In the genomic region with DNA sequence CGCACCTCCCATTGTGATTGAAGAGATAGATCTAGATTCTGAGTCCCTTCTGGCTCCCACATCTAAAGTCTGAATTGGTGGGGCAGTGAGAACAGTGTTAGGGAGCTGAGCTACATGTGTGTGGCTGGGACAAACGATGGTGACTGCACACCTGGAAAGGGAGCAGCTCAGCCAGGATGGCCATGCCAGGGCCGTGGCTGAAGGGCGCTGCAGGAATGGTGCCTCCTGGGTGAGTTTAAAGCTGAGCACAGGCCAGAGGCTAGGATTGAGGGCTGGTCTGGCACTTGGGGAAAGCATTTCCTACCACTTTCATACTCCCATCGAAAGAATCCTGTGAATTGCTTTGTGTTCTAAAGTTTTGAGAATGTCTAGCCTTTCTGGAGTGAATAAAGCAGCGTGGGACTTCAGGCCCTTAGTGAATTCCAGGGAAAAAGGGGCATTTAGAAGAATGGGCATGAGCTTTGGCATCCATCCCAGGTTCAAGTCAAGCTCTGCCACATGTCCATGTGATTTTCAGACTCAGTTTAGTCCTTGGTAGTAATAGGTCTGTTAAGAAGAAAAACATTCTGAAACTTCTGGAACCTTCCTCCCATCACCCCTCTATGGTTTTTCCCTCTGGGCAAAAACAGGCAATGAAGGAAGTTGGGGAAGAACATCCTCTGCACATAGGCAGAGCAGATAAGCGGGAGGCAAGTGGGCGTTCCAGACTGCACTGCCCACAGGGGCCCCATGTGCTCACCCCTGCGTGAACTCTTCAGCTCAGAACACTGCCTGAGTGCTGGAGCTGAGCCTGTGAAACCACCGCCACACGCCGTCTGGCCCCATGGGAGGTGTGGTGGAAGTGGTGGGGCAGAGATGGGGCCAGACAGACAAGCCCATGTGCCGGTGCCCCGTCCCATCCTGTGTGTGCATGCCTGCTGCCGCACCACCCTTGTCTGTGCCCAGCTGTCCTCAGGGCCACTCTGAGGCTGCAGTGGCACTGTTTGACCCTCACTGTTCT, we compare ENCODE assay signal across 8 cellular contexts. TPM values are rescaled to one million over a fixed set of nuclear protein-coding genes. Genes with fewer than 3 reads are reported as not detected.
A peak's percentile ranks its signal among the peaks of the same experiment; 100 is the strongest.
DNase-seq lines count a peak whose midpoint lies in the region; ATAC-seq lines count a peak whose summit lies in the region.
"Had no signal": no experiment of that assay in that cellular context is flagged by ENCODE, and none has a peak within 500 bp of the region (broad histone marks: within the 10 kb centered on the region; RNA-seq: fewer than 3 reads in every experiment).

No MANE protein-coding gene starts in this region.

- H2AK5ac ChIP-seq in mesenchymal stem cell (ENCODE audit: low read length, severe bottlenecking), result no peak overlapping the region

- H3K4me3 ChIP-seq in mesenchymal stem cell (ENCODE audit: insufficient read depth in 1 of 2, low read depth in 1 of 2, low read length in 2 of 2), result peak overlapping the region in 1 of 2 experiments; percentile 15

- H3K36me3 ChIP-seq in mesenchymal stem cell (ENCODE audit: control insufficient read depth in 1 of 2, insufficient read depth in 2 of 2, low read depth in 1 of 2, low read length in 2 of 2), result peaks cover 78 to 100% of the 10 kb centered on the region in 2 experiments

- no peak overlapping the region for H3K4ac ChIP-seq in mesenchymal stem cell (ENCODE audit: low read depth in 1 of 2, low read length in 2 of 2)

- H2AFZ ChIP-seq in mesenchymal stem cell (ENCODE audit: low read depth, low read length), result no peak overlapping the region

- peaks cover 4% of the 10 kb centered on the region for H3K4me1 ChIP-seq in mesenchymal stem cell (ENCODE audit: control insufficient read depth, insufficient read depth, low read depth, low read length)

- no peaks in the 10 kb centered on the region for H3K9me3 ChIP-seq in mesenchymal stem cell (ENCODE audit: control insufficient read depth, low read length)

- H3K27ac ChIP-seq in mesenchymal stem cell (ENCODE audit: low read length, poor library complexity, severe bottlenecking), result no peak overlapping the region

- no peak overlapping the region for H2BK15ac ChIP-seq in mesenchymal stem cell (ENCODE audit: low read depth, poor library complexity, severe bottlenecking)

- H3K9ac ChIP-seq in mesenchymal stem cell (ENCODE audit: low read length), result no peak overlapping the region

- H4K8ac ChIP-seq in mesenchymal stem cell (ENCODE audit: low read length), result no peak overlapping the region

- H3K14ac ChIP-seq in mesenchymal stem cell (ENCODE audit: low read length in 2 of 2), result no peak overlapping the region

- H2BK5ac ChIP-seq in mesenchymal stem cell (ENCODE audit: low read depth, low read length, poor library complexity, severe bottlenecking), result no peak overlapping the region

- no peaks in the 10 kb centered on the region for H3K79me1 ChIP-seq in mesenchymal stem cell (replicated peaks; ENCODE audit: low read length, poor library complexity, severe bottlenecking)

- no peaks in the 10 kb centered on the region for H3K27me3 ChIP-seq in mesenchymal stem cell (ENCODE audit: control insufficient read depth in 1 of 2, insufficient read depth in 1 of 2, low read length in 2 of 2)

- DNase-seq in mesenchymal stem cell (no peak), NCI-H1048 (lab: John Stamatoyannopoulos, UW) (no peak), dermis blood vessel endothelial cell (no peak), RKO (ENCODE audit: low spot score) (no peak)
- DNase-seq: activated naive CD8-positive, alpha-beta T cell treated with anti-CD3 and anti-CD28 coated beads, Interleukin-2, amount 10 ng/mL, durations not matched to agents 7 days and 5 days had no signal

- H3K18ac ChIP-seq in mesenchymal stem cell (ENCODE audit: low read depth in 1 of 2, low read length in 2 of 2), result no peak overlapping the region

- WGBS in mesenchymal stem cell, result 96% methylated on average over 15 of the region's 15 CpGs

- H3K4me2 ChIP-seq in mesenchymal stem cell (ENCODE audit: low read length, poor library complexity, severe bottlenecking), result no peak overlapping the region

- peak overlapping the region; percentile 45 for H4K91ac ChIP-seq in mesenchymal stem cell (ENCODE audit: low read length)

- ATAC-seq in GM19438 (IDR thresholded peaks at IDR 0.05; ENCODE audit: low read depth, unreplicated experiment) (peak; percentile 87), HG03457 (IDR thresholded peaks at IDR 0.05; ENCODE audit: unreplicated experiment) (peak; percentile 95)

- no peak overlapping the region for H2BK120ac ChIP-seq in mesenchymal stem cell (ENCODE audit: low read depth, low read length)

- no peak overlapping the region for H2BK12ac ChIP-seq in mesenchymal stem cell (ENCODE audit: low read length in 2 of 2)

- no peak overlapping the region for H3K23ac ChIP-seq in mesenchymal stem cell (ENCODE audit: low read length in 2 of 2)

RNA-seq across cellular contexts. Expression of a gene that starts 12.9 kb away (rescaled TPM):
- polyA plus RNA-seq in mesenchymal stem cell (2013, experiment 1 of 2), result not detected
- polyA plus RNA-seq in mesenchymal stem cell (2013, experiment 2 of 2), result 0.03 TPM
- total RNA-seq in dermis blood vessel endothelial cell, result not detected in 2 replicates
- total RNA-seq: HT1080 had no signal

RNA-seq across cellular contexts. Expression of a gene that starts 40.8 kb away (rescaled TPM):
- polyA plus RNA-seq in mesenchymal stem cell (2013, experiment 1 of 2), result 7.8 TPM
- polyA plus RNA-seq in mesenchymal stem cell (2013, experiment 2 of 2), result 7.6 TPM
- 24.8 and 29.3 TPM in 2 replicates for total RNA-seq in dermis blood vessel endothelial cell

RNA-seq across cellular contexts. Expression of a gene that starts 41.4 kb away (rescaled TPM):
- 15.8 TPM for polyA plus RNA-seq in mesenchymal stem cell (2013, experiment 1 of 2)
- polyA plus RNA-seq in mesenchymal stem cell (2013, experiment 2 of 2), result 16.1 TPM
- total RNA-seq in dermis blood vessel endothelial cell, result 80.2 and 83.7 TPM in 2 replicates

RNA-seq across cellular contexts. Expression of a gene that starts 59.0 kb away (rescaled TPM):
- polyA plus RNA-seq in mesenchymal stem cell (2013, experiment 1 of 2), result 26.5 TPM
- polyA plus RNA-seq in mesenchymal stem cell (2013, experiment 2 of 2), result 25.0 TPM
- 15.5 and 16.6 TPM in 2 replicates for total RNA-seq in dermis blood vessel endothelial cell
